ENCODE assay signal across 8 cellular contexts in genomic region chrX:40171513-40172168, GRCh38.
DNase-seq lines count a peak whose midpoint lies in the region; ATAC-seq and TF ChIP-seq lines count a peak whose summit lies in the region.

No MANE protein-coding gene starts in this region.

- no peak for ATAC-seq in HG02840 (IDR thresholded peaks at IDR 0.05; ENCODE audit: low FRiP score, unreplicated experiment)

- peaks cover 24% of the 10 kb centered on the region for H3K4me1 ChIP-seq in mesodermal cell (ENCODE audit: control insufficient read depth, insufficient read depth, low read length, poor library complexity, severe bottlenecking)

- H3K27me3 Mint-ChIP-seq in T-helper 1 cell treated with Interleukin-12 subunit alpha and Interleukin-12 subunit beta and Interleukin-4 antibody, amounts not matched to agents 30 μg/mL and 1 μg/mL, for 36 hours (ENCODE audit: low read depth) = no peaks in the 10 kb centered on the region
- peaks cover 11% of the 10 kb centered on the region for H3K27me3 Mint-ChIP-seq in type B pancreatic cell

- H3K36me3 ChIP-seq in mesodermal cell (ENCODE audit: control insufficient read depth, insufficient read depth, low read length) = no peaks in the 10 kb centered on the region

- 0 to 2% methylated on average over 6 to 23 of the region's 54 CpGs for WGBS in mesodermal cell (ENCODE audit: insufficient coverage in 2 of 2), 2 experiments

- peaks cover 0 to 100% (median 75%) of the 10 kb centered on the region in 45 donors for H3K27me3 ChIP-seq in dorsolateral prefrontal cortex

- H3K4me1 Mint-ChIP-seq in T-helper 1 cell treated with Interleukin-12 subunit alpha and Interleukin-12 subunit beta and Interleukin-4 antibody, amounts not matched to agents 30 μg/mL and 1 μg/mL, for 36 hours (ENCODE audit: low read depth) = peaks cover 41% of the 10 kb centered on the region
- H3K4me1 Mint-ChIP-seq in type B pancreatic cell (ENCODE audit: unreplicated experiment) = peaks cover 31% of the 10 kb centered on the region

- H3K9me3 Mint-ChIP-seq in T-helper 1 cell treated with Interleukin-12 subunit alpha and Interleukin-12 subunit beta and Interleukin-4 antibody, amounts not matched to agents 30 μg/mL and 1 μg/mL, for 36 hours = no peaks in the 10 kb centered on the region
- no peaks in the 10 kb centered on the region for H3K9me3 Mint-ChIP-seq in type B pancreatic cell

- intact Hi-C loops in dorsolateral prefrontal cortex (cut with DNase I) = loop anchor here in 1 of 2 donors (5.0 kb wide), 3 partner anchors 96 to 439 kb away; no protein-coding TSS in a partner anchor

- DNase-seq in GM12865 (ENCODE audit: low read depth) = peak; percentile 67
- DNase-seq in dorsolateral prefrontal cortex = peak in 1 of 10 donors; percentile 20
- no peak for DNase-seq in type B pancreatic cell (ENCODE audit: extremely low spot score, unreplicated experiment)
- DNase-seq in SIG-M5 (lab: John Stamatoyannopoulos, UW) = no peak
- no peak for DNase-seq in RPMI8226

- H3K27ac Mint-ChIP-seq in T-helper 1 cell treated with Interleukin-12 subunit alpha and Interleukin-12 subunit beta and Interleukin-4 antibody, amounts not matched to agents 30 μg/mL and 1 μg/mL, for 36 hours = peak overlapping the region; percentile 92
- H3K27ac Mint-ChIP-seq in type B pancreatic cell = peak overlapping the region; percentile 68

- peak overlapping the region in 56 of 59 donors; percentile 38 to 89 (median 76) for H3K27ac ChIP-seq in dorsolateral prefrontal cortex
- H3K27ac ChIP-seq in mesodermal cell (ENCODE audit: low read depth, low read length, severe bottlenecking) = no peak overlapping the region

- peak overlapping the region; percentile 76 for H3K4me3 Mint-ChIP-seq in T-helper 1 cell treated with Interleukin-12 subunit alpha and Interleukin-12 subunit beta and Interleukin-4 antibody, amounts not matched to agents 30 μg/mL and 1 μg/mL, for 36 hours
- H3K4me3 Mint-ChIP-seq in type B pancreatic cell = peak overlapping the region; percentile 85

- no peaks in the 10 kb centered on the region for H3K36me3 Mint-ChIP-seq in T-helper 1 cell treated with Interleukin-12 subunit alpha and Interleukin-12 subunit beta and Interleukin-4 antibody, amounts not matched to agents 30 μg/mL and 1 μg/mL, for 36 hours (ENCODE audit: low read depth)
- peaks cover 4% of the 10 kb centered on the region for H3K36me3 Mint-ChIP-seq in type B pancreatic cell

- H3K4me3 ChIP-seq in GM12865 (ENCODE audit: low read depth, low read length) (peak overlapping the region; percentile 59), dorsolateral prefrontal cortex (peak overlapping the region; percentile 31 to 68 (median 53)), mesodermal cell (ENCODE audit: extremely low read depth, insufficient read depth, low read length, poor library complexity, severe bottlenecking) (peak overlapping the region; percentile 24)

- TF ChIP-seq CTCF in GM12865 (IDR thresholded peaks at IDR 0.05; ENCODE audit: insufficient read depth, low read depth, low read length, missing control alignments) (no peak), dorsolateral prefrontal cortex (IDR thresholded peaks at IDR 0.05 in 54 of 56, conservative IDR thresholded peaks at IDR 0.05 in 2 of 56; ENCODE audit: low read depth in 1 of 56, partially characterized antibody in 56 of 56) (no peak), type B pancreatic cell (conservative IDR thresholded peaks at IDR 0.05) (peak; percentile 25)

- no peaks in the 10 kb centered on the region for H3K9me3 ChIP-seq in mesodermal cell (ENCODE audit: control insufficient read depth, low read length)
